Comparison of ENCODE assay signal across 2 cellular contexts in genomic region chr20:23444859-23445258, GRCh38.
A peak's percentile ranks its signal among the peaks of the same experiment; 100 is the strongest.
TF ChIP-seq lines count a peak whose summit lies in the region.

No MANE protein-coding gene starts in this region.

TF ChIP-seq in HepG2, 621 proteins besides CTCF, POLR2A, EP300 and RAD21:
- TF ChIP-seq ZNF552 (CRISPR knock-in tag; IDR thresholded peaks at IDR 0.05; ENCODE audit: borderline replicate concordance) (no peak), IKZF1 (IDR thresholded peaks at IDR 0.05) (peak; percentile 24; the same call in 1 of the 2 replicates), MNT (IDR thresholded peaks at IDR 0.05) (0 out of 2 replicates have a peak, but pooled peaks have one; percentile 13), AKNA (CRISPR knock-in tag; IDR thresholded peaks at IDR 0.05; ENCODE audit: borderline replicate concordance) (no peak)
TF ChIP-seq in HepG2: peak in this region for 2.

TF ChIP-seq in SK-N-SH, 30 proteins besides CTCF, POLR2A, EP300 and RAD21:
- TF ChIP-seq USF1 (IDR thresholded peaks at IDR 0.05; ENCODE audit: borderline replicate concordance, low read depth) = no peak
- TF ChIP-seq TEAD4 (IDR thresholded peaks at IDR 0.05; ENCODE audit: borderline replicate concordance, insufficient read depth) = no peak
- no peak for TF ChIP-seq RCOR1 (IDR thresholded peaks at IDR 0.05; ENCODE audit: low read length)
- TF ChIP-seq TCF12 (IDR thresholded peaks at IDR 0.05) = no peak
- TF ChIP-seq USF2 (IDR thresholded peaks at IDR 0.05; ENCODE audit: borderline replicate concordance, low read depth, low read length) = no peak
- TF ChIP-seq GABPA (IDR thresholded peaks at IDR 0.05; ENCODE audit: low read depth) = no peak
- no peak for TF ChIP-seq REST (IDR thresholded peaks at IDR 0.05; ENCODE audit: low read depth, low read length)
- TF ChIP-seq MAX (IDR thresholded peaks at IDR 0.05; ENCODE audit: low read depth) = no peak
- TF ChIP-seq FOXJ3 (CRISPR knock-in tag; IDR thresholded peaks at IDR 0.05) = no peak
- no peak for TF ChIP-seq YY1 (IDR thresholded peaks at IDR 0.05; ENCODE audit: low read depth)
- no peak for TF ChIP-seq ZBTB33 (IDR thresholded peaks at IDR 0.05; ENCODE audit: borderline replicate concordance, low read depth)
- no peak for TF ChIP-seq RFX5 (IDR thresholded peaks at IDR 0.05; ENCODE audit: low read length)
- TF ChIP-seq NFIC (IDR thresholded peaks at IDR 0.05; ENCODE audit: borderline replicate concordance) = no peak
- TF ChIP-seq TAF1 (IDR thresholded peaks at IDR 0.05; ENCODE audit: borderline replicate concordance, low read depth, low read length) = no peak
